In the genomic region with DNA sequence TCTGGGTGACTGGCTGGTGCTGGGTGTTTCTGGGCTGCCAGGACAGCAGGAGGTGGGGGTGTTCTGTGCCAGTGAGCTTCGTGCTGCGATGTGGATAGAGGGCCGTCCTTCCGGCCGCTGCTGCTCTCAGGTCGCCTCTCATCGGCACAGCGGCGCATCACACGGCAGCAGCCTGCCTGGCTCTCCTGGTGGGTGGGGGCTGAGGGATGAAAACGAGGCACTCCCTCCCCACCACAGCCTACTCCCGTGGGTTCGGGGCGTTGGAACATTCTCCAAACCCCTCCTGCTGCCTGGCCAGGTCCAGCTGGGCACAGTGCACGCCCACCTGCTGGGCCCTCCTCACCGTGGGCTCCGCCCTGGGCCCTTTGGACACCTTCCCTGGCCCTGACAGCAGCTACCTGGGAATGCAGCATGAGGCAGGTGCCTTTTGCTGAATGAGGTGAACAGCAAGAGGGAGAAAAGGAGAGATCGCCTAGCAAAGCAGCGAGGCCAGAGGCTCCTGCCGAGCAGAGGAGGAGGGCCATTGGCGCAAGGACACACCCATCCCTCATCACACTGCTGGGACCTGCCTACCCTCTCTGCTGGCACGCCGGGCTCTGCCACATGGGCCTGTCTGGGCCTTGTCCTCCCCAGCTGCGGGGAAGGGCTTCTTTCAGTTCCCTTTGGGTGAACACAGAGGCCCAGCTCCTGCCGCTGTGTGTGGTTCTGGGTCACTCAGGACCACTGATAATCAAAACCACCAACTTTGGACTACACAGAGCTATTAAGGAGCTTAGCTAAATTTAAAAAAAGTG, we compare ENCODE assay signal across 10 cellular contexts. TPM values are rescaled to one million over a fixed set of nuclear protein-coding genes. Genes with fewer than 3 reads are reported as not detected.
DNase-seq lines count a peak whose midpoint lies in the region; ATAC-seq and TF ChIP-seq lines count a peak whose summit lies in the region.
"Had no signal": no experiment of that assay in that cellular context is flagged by ENCODE, and none has a peak within 500 bp of the region (broad histone marks: within the 10 kb centered on the region; RNA-seq: fewer than 3 reads in every experiment).

No MANE protein-coding gene starts in this region.

- H3K27me3 ChIP-seq in RWPE2 (ENCODE audit: insufficient read depth, poor library complexity, severe bottlenecking), result no peaks in the 10 kb centered on the region
- no peaks in the 10 kb centered on the region for H3K27me3 ChIP-seq in neural progenitor cell
- H3K27me3 ChIP-seq: adrenal gland had no signal

- ATAC-seq in GM19397 (IDR thresholded peaks at IDR 0.05; ENCODE audit: unreplicated experiment) (peak; percentile 40), HG03175 (IDR thresholded peaks at IDR 0.05; ENCODE audit: unreplicated experiment) (peak; percentile 36), RWPE2 (ENCODE audit: low read depth) (peak; percentile 57)

- peaks cover 17% of the 10 kb centered on the region for H3K4me1 Mint-ChIP-seq in neural progenitor cell
- peaks cover 19% of the 10 kb centered on the region for H3K4me1 Mint-ChIP-seq in activated CD4-positive, alpha-beta memory T cell treated with anti-CD3 and anti-CD28 coated beads, Interleukin-2, amount 10 ng/mL, durations not matched to agents 7 days and 5 days

- peak; percentile 21 for DNase-seq in DMS153 (lab: John Stamatoyannopoulos, UW)
- no peak for DNase-seq in RWPE2 (ENCODE audit: low spot score)
- peak; percentile 32 for DNase-seq in neural progenitor cell (ENCODE audit: low spot score)
- no peak for DNase-seq in activated CD4-positive, alpha-beta memory T cell treated with anti-CD3 and anti-CD28 coated beads, Interleukin-2, amount 10 ng/mL, durations not matched to agents 7 days and 5 days
- DNase-seq in GF-D8 (lab: John Stamatoyannopoulos, UW), result no peak
- no peak for DNase-seq in mucosa of gallbladder (ENCODE audit: low spot score)

- no peaks in the 10 kb centered on the region for H3K36me3 Mint-ChIP-seq in neural progenitor cell
- H3K36me3 Mint-ChIP-seq in activated CD4-positive, alpha-beta memory T cell treated with anti-CD3 and anti-CD28 coated beads, Interleukin-2, amount 10 ng/mL, durations not matched to agents 7 days and 5 days (ENCODE audit: low read depth), result peaks cover 3% of the 10 kb centered on the region
- H3K36me3 Mint-ChIP-seq: naive thymus-derived CD8-positive, alpha-beta T cell had no signal

- H3K27ac Mint-ChIP-seq in neural progenitor cell, result no peak overlapping the region
- no peak overlapping the region for H3K27ac Mint-ChIP-seq in activated CD4-positive, alpha-beta memory T cell treated with anti-CD3 and anti-CD28 coated beads, Interleukin-2, amount 10 ng/mL, durations not matched to agents 7 days and 5 days

- TF ChIP-seq CTCF in RWPE2 (IDR thresholded peaks at IDR 0.05; ENCODE audit: poor library complexity, severe bottlenecking), result no peak
- TF ChIP-seq CTCF in neural progenitor cell (IDR thresholded peaks at IDR 0.05), result no peak

- no peaks in the 10 kb centered on the region for H3K9me3 Mint-ChIP-seq in neural progenitor cell
- no peaks in the 10 kb centered on the region for H3K9me3 Mint-ChIP-seq in activated CD4-positive, alpha-beta memory T cell treated with anti-CD3 and anti-CD28 coated beads, Interleukin-2, amount 10 ng/mL, durations not matched to agents 7 days and 5 days
- H3K9me3 Mint-ChIP-seq: naive thymus-derived CD8-positive, alpha-beta T cell had no signal

- H3K9me3 ChIP-seq in RWPE2 (ENCODE audit: severe bottlenecking) (no peaks in the 10 kb centered on the region), neural progenitor cell (ENCODE audit: low read depth) (no peaks in the 10 kb centered on the region)
- H3K9me3 ChIP-seq: adrenal gland had no signal

- H3K9ac ChIP-seq in neural progenitor cell, result no peak overlapping the region

- H3K36me3 ChIP-seq in RWPE2 (ENCODE audit: low read depth), result no peaks in the 10 kb centered on the region
- no peaks in the 10 kb centered on the region for H3K36me3 ChIP-seq in neural progenitor cell
- H3K36me3 ChIP-seq: adrenal gland had no signal

- no peak overlapping the region for H2AFZ ChIP-seq in neural progenitor cell (replicated peaks)

- CTCF ChIA-PET in activated CD4-positive, alpha-beta memory T cell treated with anti-CD3 and anti-CD28 coated beads, Interleukin-2, amount 10 ng/mL, durations not matched to agents 7 days and 5 days (lab: Charles Lee), result interaction anchor here (0.7 to 1.2 kb wide), 3 partner anchors 10 to 35 kb away, joined by 3 to 4 read pairs (median 4); no protein-coding TSS in a partner anchor

- H3K4me1 ChIP-seq in RWPE2 (ENCODE audit: insufficient read depth, poor library complexity, severe bottlenecking) (peaks cover 23% of the 10 kb centered on the region), neural progenitor cell (peaks cover 19% of the 10 kb centered on the region)

- peak overlapping the region; percentile 42 for H3K4me2 ChIP-seq in neural progenitor cell

- peak overlapping the region; percentile 81 for H3K27ac ChIP-seq in RWPE2 (ENCODE audit: poor library complexity, severe bottlenecking)
- H3K27ac ChIP-seq in neural progenitor cell, result no peak overlapping the region

- H3K4me3 ChIP-seq in RWPE2 (ENCODE audit: severe bottlenecking) (no peak overlapping the region), neural progenitor cell (no peak overlapping the region)
- H3K4me3 ChIP-seq: adrenal gland had no signal

- H3K27me3 Mint-ChIP-seq in neural progenitor cell (ENCODE audit: insufficient read depth, low read depth), result no peaks in the 10 kb centered on the region
- peaks cover 13% of the 10 kb centered on the region for H3K27me3 Mint-ChIP-seq in activated CD4-positive, alpha-beta memory T cell treated with anti-CD3 and anti-CD28 coated beads, Interleukin-2, amount 10 ng/mL, durations not matched to agents 7 days and 5 days
- H3K27me3 Mint-ChIP-seq: naive thymus-derived CD8-positive, alpha-beta T cell had no signal

- H3K4me3 Mint-ChIP-seq in neural progenitor cell, result no peak overlapping the region
- H3K4me3 Mint-ChIP-seq in activated CD4-positive, alpha-beta memory T cell treated with anti-CD3 and anti-CD28 coated beads, Interleukin-2, amount 10 ng/mL, durations not matched to agents 7 days and 5 days, result no peak overlapping the region

- POLR2A ChIA-PET in activated CD4-positive, alpha-beta memory T cell treated with anti-CD3 and anti-CD28 coated beads, Interleukin-2, amount 10 ng/mL, durations not matched to agents 7 days and 5 days (lab: Charles Lee), result interaction anchor here (1.0 to 1.2 kb wide), 2 partner anchors 12 to 25 kb away, joined by 3 read pairs; no protein-coding TSS in a partner anchor

- H3F3A ChIP-seq in neural progenitor cell (ENCODE audit: low read depth), result peaks cover 23% of the 10 kb centered on the region

- H4K20me1 ChIP-seq in neural progenitor cell (ENCODE audit: low read depth), result peaks cover 54% of the 10 kb centered on the region

- H3K79me2 ChIP-seq in neural progenitor cell (ENCODE audit: low read depth), result no peaks in the 10 kb centered on the region

RNA-seq across cellular contexts. Expression of gene INPP5A, which starts 33.4 kb away (rescaled TPM):
- total RNA-seq in neural progenitor cell (ENCODE audit: low replicate concordance) (14.2 and 21.3 TPM in 2 replicates), mucosa of gallbladder (44.4 TPM)
- total RNA-seq in activated CD4-positive, alpha-beta memory T cell treated with anti-CD3 and anti-CD28 coated beads, Interleukin-2, amount 10 ng/mL, durations not matched to agents 7 days and 5 days, result 1 to 10 TPM; 9.3 to 9.5 TPM

Comparison
In these comparisons a context has a peak if more than half of its experiments do, and no peak if none do; other contexts are left out.
1. DNase-seq: peak in DMS153 (single experiment) and neural progenitor cell (single experiment); none in RWPE2 (single experiment), activated CD4-positive, alpha-beta memory T cell treated with anti-CD3 and anti-CD28 coated beads, Interleukin-2, amount 10 ng/mL, durations not matched to agents 7 days and 5 days (single experiment), GF-D8 (single experiment) and mucosa of gallbladder (single experiment).
2. Peak in every context shown above with its lines, with median percentiles within 50 percentile points of each other: ATAC-seq.